ENCODE assay signal across 13 cellular contexts in genomic region chr1:28109639-28110038, GRCh38. TPM values are rescaled to one million over a fixed set of nuclear protein-coding genes. Genes with fewer than 3 reads are reported as not detected.
DNase-seq lines count a peak whose midpoint lies in the region; ATAC-seq and TF ChIP-seq lines count a peak whose summit lies in the region.
"Had no signal": no experiment of that assay in that cellular context is flagged by ENCODE, and none has a peak within 500 bp of the region (broad histone marks: within the 10 kb centered on the region; RNA-seq: fewer than 3 reads in every experiment).

No MANE protein-coding gene starts in this region.

- H3K4me1 Mint-ChIP-seq in dendritic cell treated with granulocyte-macrophage colony-stimulating factor and Interleukin-4, amounts not matched to agents 40 ng/mL and 50 ng/mL, for 4 days (ENCODE audit: low read depth), result peaks cover 71% of the 10 kb centered on the region

- H3K9me3 ChIP-seq in neutrophil, result no peaks in the 10 kb centered on the region
- H3K9me3 ChIP-seq: BLaER1 treated with 17β-estradiol and CSF1 and Interleukin-3, amounts not matched to agents 10 nM and 100 nM had no signal

- no peak overlapping the region for H3K4me3 Mint-ChIP-seq in dendritic cell treated with granulocyte-macrophage colony-stimulating factor and Interleukin-4, amounts not matched to agents 40 ng/mL and 50 ng/mL, for 4 days
- H3K4me3 Mint-ChIP-seq: B cell; CD4-positive, CD25-positive, alpha-beta regulatory T cell; CD8-positive, alpha-beta memory T cell; H9 had no signal

- H3K27ac ChIP-seq in neutrophil, result peak overlapping the region; percentile 97

- peaks cover 71 to 72% of the 10 kb centered on the region in 2 experiments for H3K4me1 ChIP-seq in neutrophil (ENCODE audit: control insufficient read depth in 1 of 2, insufficient read depth in 1 of 2, low read depth in 1 of 2, low read length in 1 of 2)

- intact Hi-C loops in dendritic cell treated with granulocyte-macrophage colony-stimulating factor and Interleukin-4, amounts not matched to agents 40 ng/mL and 50 ng/mL, for 4 days (cut with micrococcal nuclease), result no loop called here

- H3K27me3 ChIP-seq in neutrophil, result no peaks in the 10 kb centered on the region
- H3K27me3 ChIP-seq: BLaER1 treated with 17β-estradiol and CSF1 and Interleukin-3, amounts not matched to agents 10 nM and 100 nM had no signal

- H3K9me3 Mint-ChIP-seq in dendritic cell treated with granulocyte-macrophage colony-stimulating factor and Interleukin-4, amounts not matched to agents 40 ng/mL and 50 ng/mL, for 4 days, result no peaks in the 10 kb centered on the region
- H3K9me3 Mint-ChIP-seq: CD4-positive, CD25-positive, alpha-beta regulatory T cell; CD8-positive, alpha-beta memory T cell; H9 had no signal

- DNase-seq in D341Med (ENCODE audit: low spot score), result peak; percentile 34
- DNase-seq in NCI-H82 (lab: John Stamatoyannopoulos, UW), result peak; percentile 97
- DNase-seq in NCI-H2081 treated with DMSO at 0.1 percent for 48 hours (lab: John Stamatoyannopoulos, UW), result no peak
- no peak for DNase-seq in SK-N-DZ (ENCODE audit: low spot score)
- DNase-seq: CD4-positive, CD25-positive, alpha-beta regulatory T cell; CD8-positive, alpha-beta memory T cell; COR-L47; H9 had no signal

- TF ChIP-seq CTCF in neutrophil (IDR thresholded peaks at IDR 0.05), result no peak

- H3K27me3 Mint-ChIP-seq in dendritic cell treated with granulocyte-macrophage colony-stimulating factor and Interleukin-4, amounts not matched to agents 40 ng/mL and 50 ng/mL, for 4 days, result no peaks in the 10 kb centered on the region
- H3K27me3 Mint-ChIP-seq: B cell; CD8-positive, alpha-beta memory T cell had no signal

- H3K27ac Mint-ChIP-seq in dendritic cell treated with granulocyte-macrophage colony-stimulating factor and Interleukin-4, amounts not matched to agents 40 ng/mL and 50 ng/mL, for 4 days, result peak overlapping the region; percentile 96
- H3K27ac Mint-ChIP-seq: CD4-positive, CD25-positive, alpha-beta regulatory T cell; H9 had no signal

- no peaks in the 10 kb centered on the region for H3K36me3 Mint-ChIP-seq in dendritic cell treated with granulocyte-macrophage colony-stimulating factor and Interleukin-4, amounts not matched to agents 40 ng/mL and 50 ng/mL, for 4 days (ENCODE audit: low read depth)
- H3K36me3 Mint-ChIP-seq: CD4-positive, CD25-positive, alpha-beta regulatory T cell; CD8-positive, alpha-beta memory T cell had no signal

- H3K4me3 ChIP-seq in neutrophil (ENCODE audit: low read depth in 1 of 2, low read length in 1 of 2), result no peak overlapping the region
- H3K4me3 ChIP-seq: BLaER1 treated with 17β-estradiol and CSF1 and Interleukin-3, amounts not matched to agents 10 nM and 100 nM had no signal

- no peaks in the 10 kb centered on the region for H3K36me3 ChIP-seq in neutrophil
- H3K36me3 ChIP-seq: BLaER1 treated with 17β-estradiol and CSF1 and Interleukin-3, amounts not matched to agents 10 nM and 100 nM had no signal

- ATAC-seq in HG03280 (IDR thresholded peaks at IDR 0.05; ENCODE audit: unreplicated experiment), result no peak

RNA-seq across cellular contexts. Expression of gene EYA3, which starts 21.2 kb away (rescaled TPM):
- 11.8 and 18.6 TPM in 2 replicates for polyA plus RNA-seq in SK-N-DZ (2014; cell fraction: cytosol; rRNA removed)
- 9.3 and 17.9 TPM in 2 replicates for polyA plus RNA-seq in SK-N-DZ (2014; cell fraction: nucleus; rRNA removed)

Comparison
In these comparisons a context has a peak if more than half of its experiments do, and no peak if none do; other contexts are left out.
1. DNase-seq: peak in D341Med (single experiment) and NCI-H82 (single experiment); none in NCI-H2081 treated with DMSO at 0.1 percent for 48 hours (single experiment) and SK-N-DZ (single experiment).